ENCODE assay signal across 25 cellular contexts in the genomic region with DNA sequence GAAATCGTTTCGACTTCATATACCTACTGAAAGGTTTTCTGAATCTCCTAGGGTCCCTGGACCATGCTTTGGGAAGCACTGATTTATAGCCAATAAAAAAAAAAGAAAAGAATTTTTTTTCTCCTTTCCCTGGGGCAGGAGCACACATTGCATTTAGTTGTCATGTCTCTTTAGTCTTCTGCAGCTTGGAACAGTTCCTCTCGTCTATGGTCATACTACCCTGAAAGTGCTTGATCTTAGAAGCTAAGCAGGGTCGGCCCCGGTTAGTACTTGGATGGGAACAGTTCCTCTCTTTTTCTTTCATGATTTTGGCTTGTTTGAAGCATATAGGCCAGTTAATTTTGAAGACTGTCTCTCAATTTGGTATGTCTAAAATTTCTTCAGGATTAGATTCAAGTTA. TPM values are rescaled to one million over a fixed set of nuclear protein-coding genes. Genes with fewer than 3 reads are reported as not detected.
"Had no signal": no experiment of that assay in that cellular context is flagged by ENCODE, and none has a peak within 500 bp of the region (broad histone marks: within the 10 kb centered on the region; RNA-seq: fewer than 3 reads in every experiment).

No MANE protein-coding gene starts in this region.

- H3K4me3 Mint-ChIP-seq: effector memory CD8-positive, alpha-beta T cell; naive thymus-derived CD4-positive, alpha-beta T cell; nephron progenitor cell; stimulated activated memory B cell treated with anti-CD40 and anti-IgM and Interleukin-4, amounts not matched to agents 10 μg/mL and 1 μg/mL and 100 μg/mL, for 72 hours; stimulated activated naive CD8-positive, alpha-beta T cell treated with anti-CD3 and anti-CD28 coated beads, Interleukin-15, Interleukin-2, amounts not matched to agents 100 ng/mL and 50 ng/mL, for 24 hours had no signal

- FAIRE-seq: islet of Langerhans had no signal

- H3K27me3 Mint-ChIP-seq: effector memory CD8-positive, alpha-beta T cell; stimulated activated memory B cell treated with anti-CD40 and anti-IgM and Interleukin-4, amounts not matched to agents 10 μg/mL and 1 μg/mL and 100 μg/mL, for 72 hours; stimulated activated naive CD8-positive, alpha-beta T cell treated with anti-CD3 and anti-CD28 coated beads, Interleukin-15, Interleukin-2, amounts not matched to agents 100 ng/mL and 50 ng/mL, for 24 hours had no signal

- H3K4me1 Mint-ChIP-seq: stimulated activated memory B cell treated with anti-CD40 and anti-IgM and Interleukin-4, amounts not matched to agents 10 μg/mL and 1 μg/mL and 100 μg/mL, for 72 hours had no signal

- H3K4me3 ChIP-seq: esophagus muscularis mucosa, gastrocnemius medialis, heart right ventricle, spleen, transverse colon had no signal

- H3K27ac ChIP-seq: epithelial cell of prostate, esophagus muscularis mucosa, gastrocnemius medialis, heart right ventricle, neutrophil, spleen, transverse colon had no signal

- H3K9me3 Mint-ChIP-seq: effector memory CD8-positive, alpha-beta T cell; nephron progenitor cell; stimulated activated memory B cell treated with anti-CD40 and anti-IgM and Interleukin-4, amounts not matched to agents 10 μg/mL and 1 μg/mL and 100 μg/mL, for 72 hours; stimulated activated naive CD8-positive, alpha-beta T cell treated with anti-CD3 and anti-CD28 coated beads, Interleukin-15, Interleukin-2, amounts not matched to agents 100 ng/mL and 50 ng/mL, for 24 hours had no signal

- H3K27me3 ChIP-seq: esophagus muscularis mucosa, gastrocnemius medialis, heart right ventricle, neutrophil, spleen, transverse colon had no signal

- H3K27ac Mint-ChIP-seq: effector memory CD8-positive, alpha-beta T cell; naive thymus-derived CD4-positive, alpha-beta T cell; nephron progenitor cell; stimulated activated memory B cell treated with anti-CD40 and anti-IgM and Interleukin-4, amounts not matched to agents 10 μg/mL and 1 μg/mL and 100 μg/mL, for 72 hours; stimulated activated naive CD8-positive, alpha-beta T cell treated with anti-CD3 and anti-CD28 coated beads, Interleukin-15, Interleukin-2, amounts not matched to agents 100 ng/mL and 50 ng/mL, for 24 hours had no signal

- H3K36me3 Mint-ChIP-seq: naive thymus-derived CD4-positive, alpha-beta T cell; stimulated activated memory B cell treated with anti-CD40 and anti-IgM and Interleukin-4, amounts not matched to agents 10 μg/mL and 1 μg/mL and 100 μg/mL, for 72 hours had no signal

- H3K9me3 ChIP-seq: esophagus muscularis mucosa, gastrocnemius medialis, heart right ventricle, neutrophil, spleen, transverse colon had no signal

- ATAC-seq: effector memory CD8-positive, alpha-beta T cell; gastrocnemius medialis; heart right ventricle; naive thymus-derived CD4-positive, alpha-beta T cell; sciatic nerve; stimulated activated memory B cell treated with anti-CD40 and anti-IgM and Interleukin-4, amounts not matched to agents 10 μg/mL and 1 μg/mL and 100 μg/mL, for 72 hours had no signal

- H3K4me1 ChIP-seq: gastrocnemius medialis, heart right ventricle, spleen, transverse colon had no signal

- DNase-seq: effector memory CD8-positive, alpha-beta T cell; gastrocnemius medialis; heart right ventricle; hypothalamus; kidney glomerular epithelial cell; naive thymus-derived CD4-positive, alpha-beta T cell; nephron progenitor cell; spleen; stimulated activated CD4-positive, alpha-beta T cell treated with anti-CD3 and anti-CD28 coated beads, Interleukin-15, amount 100 ng/mL, for 24 hours; stimulated activated CD4-positive, alpha-beta T cell treated with anti-CD3 and anti-CD28 coated beads, Interleukin-1b, Interleukin-23, amount 100 ng/mL, for 48 hours; stimulated activated CD4-positive, alpha-beta T cell treated with anti-CD3 and anti-CD28 coated beads, Interleukin-4, amount 100 ng/mL, for 24 hours; transverse colon had no signal

- H3K36me3 ChIP-seq: esophagus muscularis mucosa, gastrocnemius medialis, heart right ventricle, neutrophil, spleen, transverse colon had no signal

RNA-seq across cellular contexts. Expression of a gene that starts 3.7 kb away (rescaled TPM):
- total RNA-seq: esophagus muscularis mucosa, fibroblast of villous mesenchyme, lung microvascular endothelial cell, mesenteric fat pad, pulmonary artery endothelial cell, sciatic nerve, skeletal muscle tissue, temporal lobe had no signal
